In the genomic region with DNA sequence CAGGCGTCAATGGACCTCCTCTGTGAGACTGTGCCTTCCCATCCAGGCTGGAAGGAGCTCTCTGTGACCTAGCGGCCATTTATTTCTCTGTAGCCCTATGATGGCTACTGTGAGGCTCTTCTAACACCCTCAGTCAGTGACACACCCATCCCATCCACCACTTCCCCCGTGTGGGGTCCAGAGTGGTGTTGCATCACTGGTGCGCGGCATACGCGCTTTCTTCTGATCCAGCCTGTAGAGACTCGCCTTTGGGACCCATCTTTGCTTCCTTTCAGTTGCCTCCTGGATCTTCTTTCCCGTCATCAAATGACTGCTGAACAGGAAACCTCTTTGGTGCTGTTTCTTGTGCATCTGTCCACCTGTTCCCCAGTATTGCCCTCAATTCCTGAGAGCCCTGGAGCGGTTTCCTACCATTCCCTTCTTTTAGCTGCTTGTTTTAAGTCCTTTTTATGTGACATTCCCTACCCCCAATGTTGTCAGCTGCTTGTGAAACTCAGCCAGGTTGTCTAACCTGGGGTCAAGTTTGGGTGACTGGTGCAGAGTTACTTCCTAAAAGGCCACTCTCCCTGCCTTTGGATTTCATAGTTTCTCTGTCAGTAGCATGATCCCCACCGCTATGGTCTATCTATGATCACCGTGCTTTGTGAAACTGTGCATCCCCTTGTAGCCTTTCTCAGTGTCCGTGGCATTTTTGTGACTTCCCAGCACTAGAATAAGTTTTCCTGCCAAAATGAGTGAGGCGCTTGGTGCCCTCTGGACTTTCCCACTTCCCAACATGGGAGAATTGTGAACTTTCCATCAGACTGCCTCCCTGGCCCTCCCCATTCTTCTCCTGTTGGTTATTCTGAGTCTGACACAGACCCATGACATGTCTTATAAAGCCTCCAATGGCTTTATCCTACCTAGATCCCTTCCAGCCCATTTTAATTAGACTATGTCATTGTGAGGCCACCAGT, we compare ENCODE assay signal across 1 cellular context.
TF ChIP-seq lines count a peak whose summit lies in the region.

No MANE protein-coding gene starts in this region.

TF ChIP-seq in liver, 16 proteins besides CTCF, POLR2A, EP300 and RAD21 (continued from another document):
- TF ChIP-seq, protein P1, sequence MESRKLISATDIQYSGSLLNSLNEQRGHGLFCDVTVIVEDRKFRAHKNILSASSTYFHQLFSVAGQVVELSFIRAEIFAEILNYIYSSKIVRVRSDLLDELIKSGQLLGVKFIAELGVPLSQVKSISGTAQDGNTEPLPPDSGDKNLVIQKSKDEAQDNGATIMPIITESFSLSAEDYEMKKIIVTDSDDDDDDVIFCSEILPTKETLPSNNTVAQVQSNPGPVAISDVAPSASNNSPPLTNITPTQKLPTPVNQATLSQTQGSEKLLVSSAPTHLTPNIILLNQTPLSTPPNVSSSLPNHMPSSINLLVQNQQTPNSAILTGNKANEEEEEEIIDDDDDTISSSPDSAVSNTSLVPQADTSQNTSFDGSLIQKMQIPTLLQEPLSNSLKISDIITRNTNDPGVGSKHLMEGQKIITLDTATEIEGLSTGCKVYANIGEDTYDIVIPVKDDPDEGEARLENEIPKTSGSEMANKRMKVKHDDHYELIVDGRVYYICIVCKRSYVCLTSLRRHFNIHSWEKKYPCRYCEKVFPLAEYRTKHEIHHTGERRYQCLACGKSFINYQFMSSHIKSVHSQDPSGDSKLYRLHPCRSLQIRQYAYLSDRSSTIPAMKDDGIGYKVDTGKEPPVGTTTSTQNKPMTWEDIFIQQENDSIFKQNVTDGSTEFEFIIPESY (IDR thresholded peaks at IDR 0.05), result peak; percentile 36
- TF ChIP-seq FOXA2 (IDR thresholded peaks at IDR 0.05), result no peak
- TF ChIP-seq HNF4G (IDR thresholded peaks at IDR 0.05), result peak; percentile 55
- TF ChIP-seq RXRA (IDR thresholded peaks at IDR 0.05), result peak; percentile 86 to 89
- TF ChIP-seq FOXA1 (IDR thresholded peaks at IDR 0.05), result no peak
- TF ChIP-seq SP1 (IDR thresholded peaks at IDR 0.05), result peak; percentile 84
- TF ChIP-seq GABPA (IDR thresholded peaks at IDR 0.05 in 1 of 2, conservative IDR thresholded peaks at IDR 0.05 in 1 of 2), result peak in 1 of 2 donors; percentile 45
- TF ChIP-seq HNF4A (conservative IDR thresholded peaks at IDR 0.05), result peak; percentile 80 to 84
- TF ChIP-seq, protein P2, sequence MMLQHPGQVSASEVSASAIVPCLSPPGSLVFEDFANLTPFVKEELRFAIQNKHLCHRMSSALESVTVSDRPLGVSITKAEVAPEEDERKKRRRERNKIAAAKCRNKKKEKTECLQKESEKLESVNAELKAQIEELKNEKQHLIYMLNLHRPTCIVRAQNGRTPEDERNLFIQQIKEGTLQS (IDR thresholded peaks at IDR 0.05), result no peak
- no peak for TF ChIP-seq EGR1 (IDR thresholded peaks at IDR 0.05; ENCODE audit: low read depth in 2 of 2)
- no peak for TF ChIP-seq JUND (IDR thresholded peaks at IDR 0.05)
